18 cellular contexts compared by ENCODE assay signal in genomic region chr17:21842332-21843317, GRCh38.
DNase-seq lines count a peak whose midpoint lies in the region; ATAC-seq, FAIRE-seq and TF ChIP-seq lines count a peak whose summit lies in the region.
"Had no signal": no experiment of that assay in that cellular context is flagged by ENCODE, and none has a peak within 500 bp of the region (broad histone marks: within the 10 kb centered on the region; RNA-seq: fewer than 3 reads in every experiment).

No MANE protein-coding gene starts in this region.

- no peaks in the 10 kb centered on the region for H4K20me1 ChIP-seq in HepG2 (ENCODE audit: insufficient read depth, low read length)
- H4K20me1 ChIP-seq in K562 (replicated peaks; ENCODE audit: control insufficient read depth, insufficient read depth, low read length) = no peaks in the 10 kb centered on the region

- in situ Hi-C loops in HepG2 (cut with HindIII; ENCODE audit: extremely low pct_ligation_motif_present, low pct_unique_long_range_greater_than_20kb) (no loop called here), K562 (cut with MboI) (no loop called here)

- no peaks in the 10 kb centered on the region for H3K27me3 ChIP-seq in HepG2 (ENCODE audit: control insufficient read depth in 1 of 2, insufficient read depth in 2 of 2, low read length in 2 of 2)
- no peaks in the 10 kb centered on the region for H3K27me3 ChIP-seq in right lobe of liver
- no peaks in the 10 kb centered on the region for H3K27me3 ChIP-seq in K562 (ENCODE audit: control insufficient read depth in 2 of 2, insufficient read depth in 2 of 2, low read length in 2 of 2)
- peaks cover 0 to 59% (median 4%) of the 10 kb centered on the region in 7 donors for H3K27me3 ChIP-seq in spleen (replicated peaks in 1 of 7)

- 93% methylated on average over 136 of the region's 136 CpGs for WGBS in HepG2 (ENCODE audit: low lambda C conversion rate)
- WGBS in right lobe of liver (ENCODE audit: insufficient coverage, low coverage, low lambda C conversion rate, missing lambda C conversion rate) = 48% methylated on average over 95 of the region's 136 CpGs
- 76% methylated on average over 15 of the region's 136 CpGs for WGBS in K562 (ENCODE audit: insufficient coverage, low coverage, missing lambda C conversion rate)
- 37% methylated on average over 136 of the region's 136 CpGs for WGBS in urinary bladder
- WGBS in spleen, 5 donors = 26 to 50% (median 36%) methylated on average over 101 to 136 of the region's 136 CpGs

- H3K36me3 ChIP-seq in HepG2 (replicated peaks in 1 of 2; ENCODE audit: control insufficient read depth in 1 of 2, insufficient read depth in 2 of 2, low read length in 2 of 2) (no peaks in the 10 kb centered on the region), right lobe of liver (no peaks in the 10 kb centered on the region), K562 (ENCODE audit: control insufficient read depth, insufficient read depth, low read length) (no peaks in the 10 kb centered on the region), urinary bladder (ENCODE audit: insufficient read depth) (no peaks in the 10 kb centered on the region), spleen (no peaks in the 10 kb centered on the region)

- BruUV-seq in HepG2 (replicated peaks; lab: Mats Ljungman, UMichigan) (no TSS peak), K562 (replicated peaks; lab: Mats Ljungman, UMichigan) (no TSS peak)

- no peak for TF ChIP-seq POLR2A in HepG2 (IDR thresholded peaks at IDR 0.05; ENCODE audit: insufficient read depth in 1 of 2, low read depth in 2 of 2, low read length in 2 of 2)
- TF ChIP-seq POLR2A in right lobe of liver (IDR thresholded peaks at IDR 0.05) = no peak
- TF ChIP-seq POLR2A in K562 (conservative IDR thresholded peaks at IDR 0.05) = no peak
- TF ChIP-seq POLR2A in spleen (IDR thresholded peaks at IDR 0.05) = no peak

- ATAC-seq in HepG2 = no peak
- ATAC-seq in right lobe of liver = no peak
- ATAC-seq in K562 = no peak

- peaks cover 7% of the 10 kb centered on the region; the same call in 1 of the 2 replicates for H3K9me3 ChIP-seq in HepG2 (ENCODE audit: low read length)
- H3K9me3 ChIP-seq in right lobe of liver = no peaks in the 10 kb centered on the region
- no peaks in the 10 kb centered on the region for H3K9me3 ChIP-seq in K562 (replicated peaks; ENCODE audit: control insufficient read depth, insufficient read depth, low read depth, low read length)
- peaks cover 0 to 39% (median 16%) of the 10 kb centered on the region in 8 donors for H3K9me3 ChIP-seq in spleen
- H3K9me3 ChIP-seq: Caco-2 had no signal

- intact Hi-C loops in HepG2 (cut with micrococcal nuclease; ENCODE audit: unreplicated experiment) (no loop called here), right lobe of liver (cut with DNase I) (no loop called here), K562 (cut with micrococcal nuclease) (no loop called here), spleen (cut with DNase I; ENCODE audit: low total_unique reads) (no loop called here)

- TF ChIP-seq RAD21 in HepG2 (CRISPR knock-in tag; IDR thresholded peaks at IDR 0.05) (no peak), K562 (CRISPR knock-in tag; conservative IDR thresholded peaks at IDR 0.05 in 1 of 2, IDR thresholded peaks at IDR 0.05 in 1 of 2) (no peak)

- TF ChIP-seq EP300 in HepG2 (IDR thresholded peaks at IDR 0.05; ENCODE audit: low read depth in 2 of 2, low read length in 2 of 2) (no peak), HepG2 (CRISPR knock-in tag; IDR thresholded peaks at IDR 0.05; ENCODE audit: borderline replicate concordance) (no peak), K562 (IDR thresholded peaks at IDR 0.05; ENCODE audit: low read length) (no peak)

- no peak for FAIRE-seq in HepG2 (lab: Jason Lieb, UNC)
- no peak for FAIRE-seq in K562 (lab: Jason Lieb, UNC)
- no peak for FAIRE-seq in HTR-8/SVneo (lab: Jason Lieb, UNC)
- FAIRE-seq: G401.6, RCC 7860 had no signal

- H3K4me2 ChIP-seq in HepG2 (ENCODE audit: low read depth, low read length) (no peak overlapping the region), K562 (ENCODE audit: insufficient read depth, low read length) (no peak overlapping the region)

- CTCF ChIA-PET in HepG2 (lab: Yijun Ruan, JAX; ENCODE audit: low intra/inter-chr PET ratio, low total read pairs) (no interaction called here), K562 (lab: Yijun Ruan, JAX; ENCODE audit: low intra/inter-chr PET ratio) (no interaction called here)

- H3K4me3 ChIP-seq in HepG2 (replicated peaks in 1 of 3; ENCODE audit: insufficient read depth in 1 of 3, low read depth in 2 of 3, low read length in 3 of 3) (no peak overlapping the region), right lobe of liver (no peak overlapping the region), K562 (no peak overlapping the region), urinary bladder (ENCODE audit: low read depth, low read length) (peak overlapping the region; percentile 36), spleen (peak overlapping the region in 1 of 8 donors; percentile 16)

- H3K27ac ChIP-seq in HepG2 (ENCODE audit: extremely low read length, insufficient read depth, low read length) (no peak overlapping the region), right lobe of liver (no peak overlapping the region), K562 (ENCODE audit: extremely low read depth, low read depth, low read length) (no peak overlapping the region), urinary bladder (ENCODE audit: low read depth) (no peak overlapping the region), spleen (no peak overlapping the region)

- H3K79me2 ChIP-seq in HepG2 (ENCODE audit: insufficient read depth, low read length) (no peaks in the 10 kb centered on the region), K562 (ENCODE audit: control insufficient read depth, insufficient read depth, low read length) (no peaks in the 10 kb centered on the region)

- no peak overlapping the region for H3K9ac ChIP-seq in HepG2 (ENCODE audit: insufficient read depth, low read depth, low read length)
- H3K9ac ChIP-seq in K562 (ENCODE audit: insufficient read depth in 1 of 2, low read depth in 2 of 2, low read length in 2 of 2) = no peak overlapping the region

- POLR2A ChIA-PET in HepG2 (lab: Yijun Ruan, JAX) (no interaction called here), K562 (lab: Yijun Ruan, JAX) (no interaction called here)

- H3K4me1 ChIP-seq in HepG2 (ENCODE audit: insufficient read depth, low read length) = no peaks in the 10 kb centered on the region
- no peaks in the 10 kb centered on the region for H3K4me1 ChIP-seq in right lobe of liver
- H3K4me1 ChIP-seq in K562 (replicated peaks in 1 of 2; ENCODE audit: control insufficient read depth in 2 of 2, insufficient read depth in 2 of 2, low read length in 2 of 2) = no peaks in the 10 kb centered on the region
- H3K4me1 ChIP-seq in urinary bladder (ENCODE audit: insufficient read depth) = no peaks in the 10 kb centered on the region
- no peaks in the 10 kb centered on the region for H3K4me1 ChIP-seq in spleen
- H3K4me1 ChIP-seq: Caco-2 had no signal

- TF ChIP-seq CTCF in HepG2 (CRISPR knock-in tag; IDR thresholded peaks at IDR 0.05) (no peak), right lobe of liver (IDR thresholded peaks at IDR 0.05) (no peak), K562 (IDR thresholded peaks at IDR 0.05 in 2 of 3, conservative IDR thresholded peaks at IDR 0.05 in 1 of 3; ENCODE audit: insufficient read depth in 2 of 3, low read depth in 1 of 3, low read length in 3 of 3) (no peak), spleen (IDR thresholded peaks at IDR 0.05 in 8 of 11, conservative IDR thresholded peaks at IDR 0.05 in 3 of 11) (no peak)

- no peaks in the 10 kb centered on the region for H3K9me1 ChIP-seq in K562 (ENCODE audit: control insufficient read depth, insufficient read depth, low read length)

- DNase-seq in HepG2 (ENCODE audit: low spot score) = no peak
- no peak for DNase-seq in right lobe of liver
- DNase-seq in K562 (ENCODE audit: extremely low read depth in 1 of 4, low spot score in 3 of 4) = no peak
- peak; percentile 86 for DNase-seq in mesenteric fat pad (ENCODE audit: low spot score)
- no peak for DNase-seq in spleen
- no peak for DNase-seq in DMS79 treated with DMSO at 0.1 percent for 48 hours (lab: John Stamatoyannopoulos, UW)
- no peak for DNase-seq in HTR-8/SVneo (ENCODE audit: insufficient read length, low spot score)
- DNase-seq: Caco-2, GOT3, Kasumi-1, NCI-H1417, NCI-H2029, NCI-H2171 treated with DMSO at 0.1 percent for 48 hours, NCI-H774, SHP77 treated with DMSO at 0.1 percent for 48 hours had no signal

- H2AFZ ChIP-seq in HepG2 (ENCODE audit: low read length) = no peak overlapping the region
- no peak overlapping the region for H2AFZ ChIP-seq in K562 (ENCODE audit: low read depth, low read length)

TF ChIP-seq in HepG2, 621 proteins besides CTCF, POLR2A, EP300 and RAD21 (continues in another document):
- TF ChIP-seq MEF2D (CRISPR knock-in tag; IDR thresholded peaks at IDR 0.05) (no peak), U2AF1 (optimal IDR thresholded peaks at IDR 0.05; ENCODE audit: low read depth, low read length) (no peak)

TF ChIP-seq in K562, 482 proteins besides CTCF, POLR2A, EP300 and RAD21 (continues in another document):
- TF ChIP-seq, protein P1, sequence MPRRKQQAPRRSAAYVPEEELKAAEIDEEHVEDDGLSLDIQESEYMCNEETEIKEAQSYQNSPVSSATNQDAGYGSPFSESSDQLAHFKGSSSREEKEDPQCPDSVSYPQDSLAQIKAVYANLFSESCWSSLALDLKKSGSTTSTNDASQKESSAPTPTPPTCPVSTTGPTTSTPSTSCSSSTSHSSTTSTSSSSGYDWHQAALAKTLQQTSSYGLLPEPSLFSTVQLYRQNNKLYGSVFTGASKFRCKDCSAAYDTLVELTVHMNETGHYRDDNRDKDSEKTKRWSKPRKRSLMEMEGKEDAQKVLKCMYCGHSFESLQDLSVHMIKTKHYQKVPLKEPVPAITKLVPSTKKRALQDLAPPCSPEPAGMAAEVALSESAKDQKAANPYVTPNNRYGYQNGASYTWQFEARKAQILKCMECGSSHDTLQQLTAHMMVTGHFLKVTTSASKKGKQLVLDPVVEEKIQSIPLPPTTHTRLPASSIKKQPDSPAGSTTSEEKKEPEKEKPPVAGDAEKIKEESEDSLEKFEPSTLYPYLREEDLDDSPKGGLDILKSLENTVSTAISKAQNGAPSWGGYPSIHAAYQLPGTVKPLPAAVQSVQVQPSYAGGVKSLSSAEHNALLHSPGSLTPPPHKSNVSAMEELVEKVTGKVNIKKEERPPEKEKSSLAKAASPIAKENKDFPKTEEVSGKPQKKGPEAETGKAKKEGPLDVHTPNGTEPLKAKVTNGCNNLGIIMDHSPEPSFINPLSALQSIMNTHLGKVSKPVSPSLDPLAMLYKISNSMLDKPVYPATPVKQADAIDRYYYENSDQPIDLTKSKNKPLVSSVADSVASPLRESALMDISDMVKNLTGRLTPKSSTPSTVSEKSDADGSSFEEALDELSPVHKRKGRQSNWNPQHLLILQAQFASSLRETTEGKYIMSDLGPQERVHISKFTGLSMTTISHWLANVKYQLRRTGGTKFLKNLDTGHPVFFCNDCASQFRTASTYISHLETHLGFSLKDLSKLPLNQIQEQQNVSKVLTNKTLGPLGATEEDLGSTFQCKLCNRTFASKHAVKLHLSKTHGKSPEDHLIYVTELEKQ (CRISPR knock-in tag; IDR thresholded peaks at IDR 0.05) = no peak

Comparison
In these comparisons a context has a peak if more than half of its experiments do, and no peak if none do; other contexts are left out.
1. Of the 241 proteins assayed by ChIP-seq in both HepG2 and K562: peak only in HepG2: MAFF and MAFK; only in K562: ZBTB33; in both: none; in neither: 238.